Comparison of ENCODE assay signal across 28 cellular contexts in the genomic region with DNA sequence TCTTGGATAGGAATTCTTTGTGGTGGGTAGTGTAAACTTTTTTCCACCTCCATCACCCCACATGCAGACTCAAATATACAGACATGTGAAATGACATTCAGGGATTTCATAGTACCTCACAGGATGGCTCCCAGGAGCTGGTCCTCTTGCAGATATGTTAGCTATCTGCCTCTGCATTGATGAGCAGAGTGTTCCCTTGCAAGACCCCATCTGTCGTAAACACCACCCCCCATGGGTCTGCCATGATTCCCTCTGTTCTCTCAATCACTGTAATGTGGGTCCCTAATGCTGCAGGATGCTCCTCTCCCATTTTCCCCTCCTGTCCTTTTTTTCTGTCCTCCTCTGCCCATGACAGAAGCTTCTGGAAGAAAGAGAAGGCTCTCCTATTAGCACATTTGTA.
"Had no signal": no experiment of that assay in that cellular context is flagged by ENCODE, and none has a peak within 500 bp of the region (broad histone marks: within the 10 kb centered on the region; RNA-seq: fewer than 3 reads in every experiment).

No MANE protein-coding gene starts in this region.

- H3K36me3 ChIP-seq: esophagus squamous epithelium, gastroesophageal sphincter, heart right ventricle had no signal

- H3K9me3 ChIP-seq: body of pancreas, esophagus squamous epithelium had no signal

- DNase-seq: activated B cell treated with CpG ODN at 0.5 μM for 24 hours; activated CD4-positive, alpha-beta memory T cell treated with anti-CD3 and anti-CD28 coated beads for 36 hours; activated CD4-positive, alpha-beta T cell treated with anti-CD3 and anti-CD28 coated beads for 48 hours; activated CD8-positive, alpha-beta memory T cell treated with anti-CD3 and anti-CD28 coated beads, Interleukin-2, amount 50 U/mL, for 48 hours; activated gamma-delta T cell; activated naive CD4-positive, alpha-beta T cell; activated naive CD4-positive, alpha-beta T cell treated with anti-CD3 and anti-CD28 coated beads, Interleukin-2, amount 10 ng/mL, durations not matched to agents 7 days and 5 days; activated T-cell treated with anti-CD3 and anti-CD28 coated beads for 4 hours; activated T-cell treated with anti-CD3 and anti-CD28 coated beads, Interleukin-2, amount 50 U/mL, for 24 hours; activated T-cell treated with anti-CD3 and anti-CD28 coated beads, Interleukin-2, amount 50 U/mL, for 72 hours; amniotic stem cell; anterior cingulate cortex; body of pancreas; cortex of kidney; dermis blood vessel endothelial cell; effector CD4-positive, alpha-beta T cell; effector memory CD8-positive, alpha-beta T cell; esophagus squamous epithelium; foreskin melanocyte; heart right ventricle; hippocampal formation; T-helper 1 cell; T-helper 17 cell had no signal

- H3K4me3 ChIP-seq: body of pancreas, esophagus squamous epithelium, gastroesophageal sphincter, heart right ventricle had no signal

- H3K4me3 Mint-ChIP-seq: activated B cell treated with CpG ODN at 0.5 μM for 24 hours; activated CD4-positive, alpha-beta memory T cell treated with anti-CD3 and anti-CD28 coated beads for 36 hours; activated naive CD4-positive, alpha-beta T cell treated with anti-CD3 and anti-CD28 coated beads, Interleukin-2, amount 10 ng/mL, durations not matched to agents 7 days and 5 days; activated T-cell treated with anti-CD3 and anti-CD28 coated beads, Interleukin-2, amount 50 U/mL, for 24 hours; activated T-cell treated with anti-CD3 and anti-CD28 coated beads, Interleukin-2, amount 50 U/mL, for 72 hours; effector memory CD8-positive, alpha-beta T cell; T-helper 17 cell; T-helper 2 cell treated with Interferon-gamma antibody and Interleukin-4, amounts not matched to agents 5 μg/mL and 100 μg/mL, for 36 hours had no signal

- H3K27ac Mint-ChIP-seq: activated B cell treated with CpG ODN at 0.5 μM for 24 hours; activated CD4-positive, alpha-beta memory T cell treated with anti-CD3 and anti-CD28 coated beads for 36 hours; activated naive CD4-positive, alpha-beta T cell treated with anti-CD3 and anti-CD28 coated beads, Interleukin-2, amount 10 ng/mL, durations not matched to agents 7 days and 5 days; activated naive CD4-positive, alpha-beta T cell treated with anti-CD3 and anti-CD28 coated beads, Interleukin-2, amount 50 U/mL, for 72 hours; activated T-cell treated with anti-CD3 and anti-CD28 coated beads, Interleukin-2, amount 50 U/mL, for 24 hours; activated T-cell treated with anti-CD3 and anti-CD28 coated beads, Interleukin-2, amount 50 U/mL, for 72 hours; effector memory CD8-positive, alpha-beta T cell; T-helper 2 cell treated with Interferon-gamma antibody and Interleukin-4, amounts not matched to agents 5 μg/mL and 100 μg/mL, for 36 hours had no signal

- H3K4me1 Mint-ChIP-seq: activated B cell treated with CpG ODN at 0.5 μM for 24 hours; activated naive CD4-positive, alpha-beta T cell treated with anti-CD3 and anti-CD28 coated beads, Interleukin-2, amount 10 ng/mL, durations not matched to agents 7 days and 5 days; T-helper 17 cell had no signal

- H3K27ac ChIP-seq: body of pancreas, epithelial cell of prostate, gastroesophageal sphincter, heart right ventricle had no signal

- H3K9me3 Mint-ChIP-seq: activated naive CD4-positive, alpha-beta T cell treated with anti-CD3 and anti-CD28 coated beads, Interleukin-2, amount 10 ng/mL, durations not matched to agents 7 days and 5 days; activated T-cell treated with anti-CD3 and anti-CD28 coated beads, Interleukin-2, amount 50 U/mL, for 24 hours; effector memory CD8-positive, alpha-beta T cell; T-helper 2 cell treated with Interferon-gamma antibody and Interleukin-4, amounts not matched to agents 5 μg/mL and 100 μg/mL, for 36 hours had no signal

- H3K36me3 Mint-ChIP-seq: activated CD4-positive, alpha-beta memory T cell treated with anti-CD3 and anti-CD28 coated beads for 36 hours; activated naive CD4-positive, alpha-beta T cell treated with anti-CD3 and anti-CD28 coated beads, Interleukin-2, amount 10 ng/mL, durations not matched to agents 7 days and 5 days; activated naive CD4-positive, alpha-beta T cell treated with anti-CD3 and anti-CD28 coated beads, Interleukin-2, amount 50 U/mL, for 72 hours had no signal

- ATAC-seq: activated CD4-positive, CD25-positive, alpha-beta regulatory T cell treated with anti-CD3 and anti-CD28 coated beads, Interleukin-2, amount 50 U/mL, for 24 hours; activated naive CD4-positive, alpha-beta T cell treated with anti-CD3 and anti-CD28 coated beads, Interleukin-2, amount 50 U/mL, for 72 hours; activated T-cell treated with anti-CD3 and anti-CD28 coated beads, Interleukin-2, amount 50 U/mL, for 72 hours; body of pancreas; effector memory CD8-positive, alpha-beta T cell; gastroesophageal sphincter; T-helper 17 cell had no signal
